24 cellular contexts compared by ENCODE assay signal in the genomic region with DNA sequence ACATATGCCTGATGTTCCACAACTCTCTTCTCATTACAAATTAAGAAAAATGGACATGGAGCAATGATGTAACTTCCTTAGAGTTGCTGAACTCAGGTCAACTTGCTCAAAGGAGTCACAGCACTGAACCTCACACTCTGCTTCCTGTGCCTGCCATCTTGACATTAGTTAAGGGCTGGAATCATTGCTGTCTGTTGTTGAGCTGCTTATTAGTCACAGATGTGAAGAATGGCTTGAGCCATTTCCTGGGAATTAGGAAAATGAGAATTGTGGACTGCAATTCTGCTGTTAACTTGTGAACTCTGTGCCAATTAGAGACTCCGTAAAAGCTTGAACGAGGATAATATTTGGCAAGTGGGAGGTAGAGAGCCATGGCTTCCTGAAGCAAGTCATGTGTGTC.
DNase-seq lines count a peak whose midpoint lies in the region; ATAC-seq, FAIRE-seq and TF ChIP-seq lines count a peak whose summit lies in the region.
"Had no signal": no experiment of that assay in that cellular context is flagged by ENCODE, and none has a peak within 500 bp of the region (broad histone marks: within the 10 kb centered on the region; RNA-seq: fewer than 3 reads in every experiment).

No MANE protein-coding gene starts in this region.

- H4K20me1 ChIP-seq in endothelial cell of umbilical vein (replicated peaks; ENCODE audit: control insufficient read depth, extremely low read depth, insufficient read depth, low read length), result no peaks in the 10 kb centered on the region

- no peak for TF ChIP-seq POLR2A in endothelial cell of umbilical vein (IDR thresholded peaks at IDR 0.05; ENCODE audit: low read depth, low read length)

- intact Hi-C loops in endothelial cell of umbilical vein (cut with micrococcal nuclease), result no loop called here

- DNase-seq in BJ (ENCODE audit: low read depth) (peak; percentile 55), HT1080 (ENCODE audit: low read depth) (peak; percentile 57), endothelial cell of umbilical vein (ENCODE audit: low read depth, low spot score) (no peak), renal cortical epithelial cell (ENCODE audit: low read depth) (peak; percentile 33), SK-N-DZ (ENCODE audit: low spot score) (no peak)
- DNase-seq in stimulated activated CD4-positive, alpha-beta T cell treated with anti-CD3 and anti-CD28 coated beads, Interleukin-4, amount 100 ng/mL, for 24 hours, result no peak
- DNase-seq: activated CD4-positive, alpha-beta memory T cell treated with anti-CD3 and anti-CD28 coated beads for 36 hours; activated effector memory CD4-positive, alpha-beta T cell treated with Interleukin-2 at 50 U/mL for 16 hours; AML-193; brain microvascular endothelial cell; CD8-positive, alpha-beta memory T cell; DMS153; effector memory CD4-positive, alpha-beta T cell; left lung; naive thymus-derived CD8-positive, alpha-beta T cell; NCI-H1417 treated with DMSO at 0.1 percent for 48 hours; NCI-H2171; NCI-H526 treated with DMSO at 0.1 percent for 48 hours; testis had no signal

- H3K79me2 ChIP-seq in endothelial cell of umbilical vein (ENCODE audit: control insufficient read depth, insufficient read depth, low read length), result no peaks in the 10 kb centered on the region

- H2AFZ ChIP-seq in endothelial cell of umbilical vein (ENCODE audit: low read depth, low read length), result peak overlapping the region; percentile 10

- BruUV-seq in endothelial cell of umbilical vein (replicated peaks; lab: Mats Ljungman, UMichigan), result no TSS peak

- CTCF ChIA-PET in BJ (lab: Yijun Ruan, JAX), result interaction anchor here (0.7 to 1.4 kb wide), 2 partner anchors 9 to 11 kb away, joined by 3 to 4 read pairs; no protein-coding TSS in a partner anchor
- CTCF ChIA-PET in endothelial cell of umbilical vein (lab: Charles Lee), result no interaction called here

- H3K4me3 ChIP-seq in BJ (ENCODE audit: low read depth, low read length), result no peak overlapping the region
- no peak overlapping the region for H3K4me3 ChIP-seq in endothelial cell of umbilical vein (replicated peaks in 1 of 3; ENCODE audit: insufficient read depth in 1 of 3, low read depth in 1 of 3, low read length in 3 of 3)
- H3K4me3 ChIP-seq: left lung, testis, vagina had no signal

- no peaks in the 10 kb centered on the region for H3K9me1 ChIP-seq in endothelial cell of umbilical vein (replicated peaks; ENCODE audit: control insufficient read depth, extremely low read depth, insufficient read depth, low read length)

- POLR2A ChIA-PET in BJ (lab: Charles Lee) (no interaction called here), endothelial cell of umbilical vein (lab: Charles Lee) (no interaction called here)

- H3K36me3 ChIP-seq in BJ (ENCODE audit: control insufficient read depth, insufficient read depth, low read length) (no peaks in the 10 kb centered on the region), endothelial cell of umbilical vein (ENCODE audit: control insufficient read depth in 2 of 2, extremely low read depth in 1 of 2, insufficient read depth in 2 of 2, low read length in 2 of 2) (no peaks in the 10 kb centered on the region)
- H3K36me3 ChIP-seq: left lung, vagina had no signal

- H3K4me1 ChIP-seq in endothelial cell of umbilical vein (ENCODE audit: control insufficient read depth, extremely low read depth, insufficient read depth, low read length), result no peaks in the 10 kb centered on the region
- H3K4me1 ChIP-seq: left lung, testis, vagina had no signal

- no peak for TF ChIP-seq CTCF in BJ (IDR thresholded peaks at IDR 0.05; ENCODE audit: insufficient read depth, low read depth, low read length)
- no peak for TF ChIP-seq CTCF in endothelial cell of umbilical vein (IDR thresholded peaks at IDR 0.05; ENCODE audit: extremely low read depth in 1 of 2, insufficient read depth in 1 of 2, low read depth in 1 of 2, low read length in 2 of 2)

- no peak overlapping the region for H3K27ac ChIP-seq in endothelial cell of umbilical vein (ENCODE audit: insufficient read depth, low read depth, low read length)
- H3K27ac ChIP-seq: brain microvascular endothelial cell, left lung, testis, vagina had no signal

- H3K9me3 ChIP-seq in endothelial cell of umbilical vein (replicated peaks; ENCODE audit: control insufficient read depth, insufficient read depth, low read length), result no peaks in the 10 kb centered on the region
- H3K9me3 ChIP-seq: left lung, testis, vagina had no signal

- no peaks in the 10 kb centered on the region for H3K27me3 ChIP-seq in BJ (ENCODE audit: control insufficient read depth, insufficient read depth, low read length)
- H3K27me3 ChIP-seq in endothelial cell of umbilical vein (ENCODE audit: control insufficient read depth in 2 of 2, insufficient read depth in 2 of 2, low read length in 2 of 2), result no peaks in the 10 kb centered on the region
- H3K27me3 ChIP-seq: brain microvascular endothelial cell, left lung, testis, vagina had no signal

- no peak for ATAC-seq in HG03457 (IDR thresholded peaks at IDR 0.05; ENCODE audit: unreplicated experiment)
- no peak for ATAC-seq in HG02678 (IDR thresholded peaks at IDR 0.05; ENCODE audit: unreplicated experiment)
- ATAC-seq: esophagus mucosa; left lung; naive thymus-derived CD8-positive, alpha-beta T cell had no signal

- FAIRE-seq in endothelial cell of umbilical vein (lab: Jason Lieb, UNC), result no peak
- FAIRE-seq: colon had no signal

- no peak overlapping the region for H3K9ac ChIP-seq in endothelial cell of umbilical vein (replicated peaks; ENCODE audit: extremely low read depth, insufficient read depth, low read length)

- H3K4me2 ChIP-seq in endothelial cell of umbilical vein (ENCODE audit: insufficient read depth, low read length), result no peak overlapping the region

- dilution Hi-C loops in endothelial cell of umbilical vein (cut with MboI; ENCODE audit: extremely low pct_ligation_motif_present, low sequenced_read_pairs), result no loop called here

TF ChIP-seq in endothelial cell of umbilical vein, 7 proteins besides CTCF, POLR2A, EP300 and RAD21:
- TF ChIP-seq MYC (IDR thresholded peaks at IDR 0.05; ENCODE audit: low read depth, low read length) (no peak), JUN (IDR thresholded peaks at IDR 0.05; ENCODE audit: borderline replicate concordance, insufficient read depth, insufficient read length, low read depth) (no peak), GATA2 (IDR thresholded peaks at IDR 0.05; ENCODE audit: insufficient read depth, insufficient read length, low read depth, low read length) (no peak), FOS (IDR thresholded peaks at IDR 0.05; ENCODE audit: borderline replicate concordance, insufficient read depth, low read length) (no peak), POLR2AphosphoS5 (IDR thresholded peaks at IDR 0.05; ENCODE audit: insufficient read depth, low read depth, low read length) (no peak)

Comparison
In these comparisons a context has a peak if more than half of its experiments do, and no peak if none do; other contexts are left out.
1. DNase-seq: peak in BJ (single experiment), HT1080 (single experiment) and renal cortical epithelial cell (single experiment); none in endothelial cell of umbilical vein (single experiment), stimulated activated CD4-positive, alpha-beta T cell treated with anti-CD3 and anti-CD28 coated beads, Interleukin-4, amount 100 ng/mL, for 24 hours (single experiment) and SK-N-DZ (single experiment).